Comparison of ENCODE assay signal across 8 cellular contexts in the genomic region with DNA sequence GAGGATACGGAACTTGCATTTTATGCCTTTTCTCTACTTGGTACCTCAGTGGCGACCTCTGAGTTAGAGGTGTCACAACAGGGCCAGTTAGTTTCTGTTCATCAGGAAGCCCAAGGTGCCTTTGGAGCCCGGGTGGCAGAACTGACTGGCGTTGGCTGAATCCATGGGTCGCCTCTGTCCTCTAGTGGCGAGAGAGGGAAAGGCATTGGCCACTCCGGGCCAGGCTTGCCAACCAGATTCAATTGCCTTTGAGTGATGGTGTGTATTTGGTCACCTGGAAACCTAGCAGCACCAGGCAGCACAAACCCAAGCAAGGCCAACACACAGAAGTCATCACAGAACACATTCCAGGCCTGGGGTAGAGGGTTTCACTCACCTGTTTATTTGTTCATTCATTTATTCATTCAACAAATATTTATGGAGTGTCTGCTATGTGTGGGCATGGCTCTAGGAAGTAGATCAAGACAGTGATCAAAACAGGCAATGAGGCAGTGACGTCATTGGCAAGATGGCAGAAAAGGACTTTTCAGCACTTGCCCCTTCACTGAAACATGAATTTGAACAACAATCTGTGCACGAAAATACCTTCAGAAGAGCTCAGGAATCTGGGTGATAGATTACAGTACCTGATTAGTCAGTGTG. TPM values are rescaled to one million over a fixed set of nuclear protein-coding genes. Genes with fewer than 3 reads are reported as not detected.
DNase-seq lines count a peak whose midpoint lies in the region; ATAC-seq and TF ChIP-seq lines count a peak whose summit lies in the region.

No MANE protein-coding gene starts in this region.

- no peak overlapping the region for H3K4me3 Mint-ChIP-seq in activated CD4-positive, alpha-beta memory T cell treated with anti-CD3 and anti-CD28 coated beads for 36 hours
- no peak overlapping the region for H3K4me3 Mint-ChIP-seq in natural killer cell

- POLR2A ChIA-PET in activated CD4-positive, alpha-beta memory T cell treated with anti-CD3 and anti-CD28 coated beads for 36 hours (lab: Charles Lee): no interaction called here

- peaks cover 0 to 4% (median 3%) of the 10 kb centered on the region in 4 donors for H3K4me1 ChIP-seq in tibial artery

- H3K9me3 ChIP-seq in tibial artery: no peaks in the 10 kb centered on the region

- H3K4me1 Mint-ChIP-seq in activated CD4-positive, alpha-beta memory T cell treated with anti-CD3 and anti-CD28 coated beads for 36 hours (ENCODE audit: low read depth): no peaks in the 10 kb centered on the region
- no peaks in the 10 kb centered on the region for H3K4me1 Mint-ChIP-seq in natural killer cell

- intact Hi-C loops in activated CD4-positive, alpha-beta memory T cell treated with anti-CD3 and anti-CD28 coated beads for 36 hours (cut with micrococcal nuclease): loop anchor here (1.0 kb wide), 1 partner anchor 146 kb away; no protein-coding TSS in a partner anchor
- intact Hi-C loops in natural killer cell (cut with micrococcal nuclease) (loop anchor here (5.0 kb wide), 1 partner anchor 146 kb away; no protein-coding TSS in a partner anchor), tibial artery (cut with DNase I; ENCODE audit: low total_unique reads) (loop anchor here (2.0 kb wide), 1 partner anchor 148 kb away; no protein-coding TSS in a partner anchor)

- peaks cover 7% of the 10 kb centered on the region for H3K27me3 Mint-ChIP-seq in activated CD4-positive, alpha-beta memory T cell treated with anti-CD3 and anti-CD28 coated beads for 36 hours
- H3K27me3 Mint-ChIP-seq in natural killer cell (ENCODE audit: low read depth in 2 of 2): peaks cover 9 to 11% of the 10 kb centered on the region in 2 donors

- no peaks in the 10 kb centered on the region for H3K36me3 ChIP-seq in tibial artery

- H3K9me3 Mint-ChIP-seq in activated CD4-positive, alpha-beta memory T cell treated with anti-CD3 and anti-CD28 coated beads for 36 hours: no peaks in the 10 kb centered on the region
- H3K9me3 Mint-ChIP-seq in natural killer cell: no peaks in the 10 kb centered on the region

- peaks cover 0 to 2% of the 10 kb centered on the region in 2 donors for H3K27me3 ChIP-seq in tibial artery

- DNase-seq in EL: peak; percentile 58
- DNase-seq in NCI-H2196 treated with DMSO at 0.1 percent for 48 hours (lab: John Stamatoyannopoulos, UW; ENCODE audit: unreplicated experiment): peak; percentile 48
- DNase-seq in activated CD4-positive, alpha-beta memory T cell treated with anti-CD3 and anti-CD28 coated beads for 36 hours: peak; percentile 64
- DNase-seq in fibroblast of mammary gland (ENCODE audit: low read depth): peak; percentile 59
- DNase-seq in natural killer cell: no peak
- DNase-seq in tibial artery: peak; percentile 49 to 73

- H3K4me3 ChIP-seq in fibroblast of mammary gland (ENCODE audit: control insufficient read depth, low read depth, low read length) (no peak overlapping the region), tibial artery (no peak overlapping the region)

- no peaks in the 10 kb centered on the region for H3K36me3 Mint-ChIP-seq in activated CD4-positive, alpha-beta memory T cell treated with anti-CD3 and anti-CD28 coated beads for 36 hours
- no peaks in the 10 kb centered on the region for H3K36me3 Mint-ChIP-seq in natural killer cell

- CTCF ChIA-PET in activated CD4-positive, alpha-beta memory T cell treated with anti-CD3 and anti-CD28 coated beads for 36 hours (lab: Charles Lee): interaction anchor here (1.0 to 3.0 kb wide), 3 partner anchors 145 to 148 kb away, joined by 6 to 18 read pairs (median 6); no protein-coding TSS in a partner anchor

- peak; percentile 61 for ATAC-seq in HG02678 (IDR thresholded peaks at IDR 0.05; ENCODE audit: unreplicated experiment)
- ATAC-seq in natural killer cell: peak in 1 of 3 donors; percentile 68
- ATAC-seq in GM21390 (IDR thresholded peaks at IDR 0.05; ENCODE audit: unreplicated experiment): no peak

- no peak overlapping the region for H3K27ac ChIP-seq in tibial artery

- no peak overlapping the region for H3K27ac Mint-ChIP-seq in activated CD4-positive, alpha-beta memory T cell treated with anti-CD3 and anti-CD28 coated beads for 36 hours
- H3K27ac Mint-ChIP-seq in natural killer cell: no peak overlapping the region

- TF ChIP-seq CTCF in fibroblast of mammary gland (conservative IDR thresholded peaks at IDR 0.05; ENCODE audit: control insufficient read depth, insufficient read depth, low read depth, low read length) (peak; percentile 100), natural killer cell (IDR thresholded peaks at IDR 0.05) (peak; percentile 42), tibial artery (IDR thresholded peaks at IDR 0.05) (peak; percentile 95 to 96)

RNA-seq across cellular contexts. Expression of a gene that starts 40.5 kb away (rescaled TPM):
- not detected for total RNA-seq in activated CD4-positive, alpha-beta memory T cell treated with anti-CD3 and anti-CD28 coated beads for 36 hours
- under 1 TPM in 1 of 3 donors, not detected in 2; 0.13 TPM for total RNA-seq in natural killer cell

Comparison
In these comparisons a context has a peak if more than half of its experiments do, and no peak if none do; other contexts are left out.
1. CTCF ChIP-seq: peak in every context shown above with its lines; median percentile 100 in fibroblast of mammary gland; 96 in tibial artery; 42 in natural killer cell.